In the genomic region with DNA sequence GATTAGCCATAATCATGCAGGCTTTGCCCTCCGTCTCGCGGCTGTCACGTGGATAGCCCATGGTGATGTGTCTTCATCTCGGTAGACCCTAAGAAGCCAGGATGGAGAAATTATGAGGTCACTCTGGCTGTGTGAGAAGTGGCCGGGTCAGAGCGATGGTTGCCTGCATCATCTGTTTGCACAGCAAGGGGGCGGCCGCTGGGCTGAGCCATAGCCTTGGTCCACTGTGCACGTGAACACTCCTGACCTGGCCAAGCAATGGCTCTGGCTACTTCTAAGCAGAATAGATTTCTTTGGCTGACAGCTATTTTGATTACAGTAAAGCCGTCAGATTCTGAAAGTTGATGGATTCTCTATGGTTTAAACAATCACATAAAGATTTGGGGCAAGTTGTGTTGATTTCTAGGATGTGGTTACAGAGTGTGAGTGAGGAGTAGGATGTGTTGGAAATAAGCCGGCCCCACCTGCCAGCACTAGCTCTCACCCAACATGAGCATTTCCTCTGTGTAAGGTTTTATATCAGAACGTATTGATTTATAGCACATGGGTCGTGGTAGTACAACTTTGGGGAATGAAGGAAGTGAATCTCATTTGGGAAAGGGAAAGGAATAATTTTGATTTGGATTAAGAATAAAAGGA, we compare ENCODE assay signal across 25 cellular contexts.
DNase-seq lines count a peak whose midpoint lies in the region; ATAC-seq and TF ChIP-seq lines count a peak whose summit lies in the region.
"Had no signal": no experiment of that assay in that cellular context is flagged by ENCODE, and none has a peak within 500 bp of the region (broad histone marks: within the 10 kb centered on the region; RNA-seq: fewer than 3 reads in every experiment).

No MANE protein-coding gene starts in this region.

- no peaks in the 10 kb centered on the region for H3K4me1 Mint-ChIP-seq in progenitor cell of endocrine pancreas (ENCODE audit: low read depth)
- H3K4me1 Mint-ChIP-seq in stimulated activated effector memory CD8-positive, alpha-beta T cell treated with anti-CD3 and anti-CD28 coated beads, Interleukin-12 subunit alpha, Interleukin-12 subunit beta, amount 100 ng/mL, for 72 hours: no peaks in the 10 kb centered on the region
- H3K4me1 Mint-ChIP-seq: activated CD4-positive, alpha-beta T cell treated with anti-CD3 and anti-CD28 coated beads for 36 hours had no signal

- peaks cover 12% of the 10 kb centered on the region for H3K27me3 Mint-ChIP-seq in progenitor cell of endocrine pancreas

- TF ChIP-seq CTCF in LNCaP clone FGC (IDR thresholded peaks at IDR 0.05; ENCODE audit: control insufficient read depth, extremely low read depth, insufficient read depth): peak; percentile 54; the same call in 1 of the 2 replicates
- TF ChIP-seq CTCF in hepatocyte (IDR thresholded peaks at IDR 0.05; ENCODE audit: poor library complexity): no peak
- peak; percentile 55 for TF ChIP-seq CTCF in progenitor cell of endocrine pancreas (IDR thresholded peaks at IDR 0.05; ENCODE audit: unreplicated experiment)
- TF ChIP-seq CTCF in PC-3 (conservative IDR thresholded peaks at IDR 0.05; ENCODE audit: low read depth, low read length): no peak

- H3K36me3 ChIP-seq in hepatocyte (replicated peaks; ENCODE audit: insufficient read depth, low read depth) (no peaks in the 10 kb centered on the region), PC-3 (ENCODE audit: low read depth, low read length) (no peaks in the 10 kb centered on the region)
- H3K36me3 ChIP-seq: gastroesophageal sphincter, tibial artery had no signal

- no peak overlapping the region for H3K27ac Mint-ChIP-seq in progenitor cell of endocrine pancreas
- H3K27ac Mint-ChIP-seq in stimulated activated effector memory CD8-positive, alpha-beta T cell treated with anti-CD3 and anti-CD28 coated beads, Interleukin-12 subunit alpha, Interleukin-12 subunit beta, amount 100 ng/mL, for 72 hours: no peak overlapping the region
- H3K27ac Mint-ChIP-seq: activated CD4-positive, alpha-beta T cell treated with anti-CD3 and anti-CD28 coated beads for 36 hours; activated T-cell treated with anti-CD3 and anti-CD28 coated beads, Interleukin-2, amount 50 U/mL, for 24 hours; naive thymus-derived CD4-positive, alpha-beta T cell had no signal

- no peak overlapping the region for H3K4me3 Mint-ChIP-seq in progenitor cell of endocrine pancreas (ENCODE audit: low read depth)
- H3K4me3 Mint-ChIP-seq in stimulated activated effector memory CD8-positive, alpha-beta T cell treated with anti-CD3 and anti-CD28 coated beads, Interleukin-12 subunit alpha, Interleukin-12 subunit beta, amount 100 ng/mL, for 72 hours: no peak overlapping the region
- H3K4me3 Mint-ChIP-seq: activated CD4-positive, alpha-beta T cell treated with anti-CD3 and anti-CD28 coated beads for 36 hours; activated T-cell treated with anti-CD3 and anti-CD28 coated beads, Interleukin-2, amount 50 U/mL, for 24 hours; naive thymus-derived CD4-positive, alpha-beta T cell had no signal

- POLR2A ChIA-PET in PC-3 (lab: Charles Lee; ENCODE audit: unreplicated experiment): no interaction called here

- 71% methylated on average over 14 of the region's 14 CpGs for WGBS in hepatocyte (ENCODE audit: low lambda C conversion rate, missing lambda C conversion rate)

- no peak overlapping the region for H3K4me2 ChIP-seq in hepatocyte
- no peak overlapping the region for H3K4me2 ChIP-seq in PC-3 (ENCODE audit: low read length)
- H3K4me2 ChIP-seq: BLaER1 had no signal

- no peaks in the 10 kb centered on the region for H3K9me3 Mint-ChIP-seq in progenitor cell of endocrine pancreas (ENCODE audit: low read depth)
- H3K9me3 Mint-ChIP-seq in stimulated activated effector memory CD8-positive, alpha-beta T cell treated with anti-CD3 and anti-CD28 coated beads, Interleukin-12 subunit alpha, Interleukin-12 subunit beta, amount 100 ng/mL, for 72 hours: no peaks in the 10 kb centered on the region
- H3K9me3 Mint-ChIP-seq: activated T-cell treated with anti-CD3 and anti-CD28 coated beads, Interleukin-2, amount 50 U/mL, for 24 hours; naive thymus-derived CD4-positive, alpha-beta T cell had no signal

- H3K4me3 ChIP-seq in LNCaP clone FGC (ENCODE audit: low read depth, low read length) (no peak overlapping the region), hepatocyte (no peak overlapping the region), PC-3 (ENCODE audit: low read length) (no peak overlapping the region)
- H3K4me3 ChIP-seq: BLaER1, gastroesophageal sphincter, tibial artery had no signal

- no peaks in the 10 kb centered on the region for H3F3A ChIP-seq in PC-3 (ENCODE audit: low read length, unreplicated experiment)

- peaks cover 3% of the 10 kb centered on the region for H3K27me3 ChIP-seq in hepatocyte
- peaks cover 18% of the 10 kb centered on the region; the same call in 1 of the 2 replicates for H3K27me3 ChIP-seq in PC-3 (ENCODE audit: low read length)
- H3K27me3 ChIP-seq: BLaER1, gastroesophageal sphincter had no signal

- no peaks in the 10 kb centered on the region for H3K79me2 ChIP-seq in hepatocyte
- no peaks in the 10 kb centered on the region for H3K79me2 ChIP-seq in PC-3 (ENCODE audit: low read length)

- CTCF ChIA-PET in PC-3 (lab: Charles Lee): no interaction called here

- DNase-seq in ELF-1 (ENCODE audit: low read depth, low spot score): peak; percentile 23
- no peak for DNase-seq in LNCaP clone FGC (ENCODE audit: low read depth)
- DNase-seq in hepatocyte (ENCODE audit: low spot score): peak; percentile 43
- no peak for DNase-seq in progenitor cell of endocrine pancreas (ENCODE audit: low spot score, unreplicated experiment)
- DNase-seq in SHP77 treated with DMSO at 0.1 percent for 48 hours (lab: John Stamatoyannopoulos, UW): no peak
- DNase-seq in PC-3: no peak
- no peak for DNase-seq in stimulated activated effector memory CD8-positive, alpha-beta T cell treated with anti-CD3 and anti-CD28 coated beads, Interleukin-12 subunit alpha, Interleukin-12 subunit beta, amount 100 ng/mL, for 72 hours (ENCODE audit: low spot score in 2 of 2)
- DNase-seq: activated CD4-positive, alpha-beta T cell treated with anti-CD3 and anti-CD28 coated beads for 36 hours; activated T-cell treated with anti-CD3 and anti-CD28 coated beads, Interleukin-2, amount 50 U/mL, for 24 hours; cerebellar nuclear complex; COR-L47; DND-41; left ventricle myocardium superior; midbrain; naive thymus-derived CD4-positive, alpha-beta T cell; NCI-H1092 treated with DMSO at 0.1 percent for 48 hours; NCI-H2081 treated with DMSO at 0.1 percent for 48 hours; NCI-H774; small intestine; stimulated activated CD8-positive, alpha-beta memory T cell treated with anti-CD3 and anti-CD28 coated beads, Interleukin-4, amount 100 ng/mL, for 48 hours had no signal

- H4K20me1 ChIP-seq in hepatocyte (ENCODE audit: insufficient read depth, poor library complexity, severe bottlenecking): no peaks in the 10 kb centered on the region
- no peaks in the 10 kb centered on the region for H4K20me1 ChIP-seq in PC-3 (ENCODE audit: low read length)
- H4K20me1 ChIP-seq: BLaER1 had no signal

- H3K27ac ChIP-seq in hepatocyte (no peak overlapping the region), PC-3 (ENCODE audit: low read length) (no peak overlapping the region)
- H3K27ac ChIP-seq: BLaER1, gastroesophageal sphincter, RWPE1, tibial artery had no signal

- intact Hi-C loops in PC-3 (cut with micrococcal nuclease): no loop called here

- H3K9me3 ChIP-seq in hepatocyte (ENCODE audit: low read depth) (no peaks in the 10 kb centered on the region), PC-3 (ENCODE audit: low read length) (no peaks in the 10 kb centered on the region)
- H3K9me3 ChIP-seq: gastroesophageal sphincter, tibial artery had no signal

- H3K9me2 ChIP-seq in hepatocyte (replicated peaks; ENCODE audit: insufficient read depth) (no peaks in the 10 kb centered on the region), PC-3 (replicated peaks; ENCODE audit: low read length) (no peaks in the 10 kb centered on the region)

- no peak overlapping the region for H3K9ac ChIP-seq in PC-3 (ENCODE audit: low read length)
- H3K9ac ChIP-seq: BLaER1 had no signal

- BruUV-seq in PC-3 (replicated peaks; lab: Mats Ljungman, UMichigan): no TSS peak

- H3K36me3 Mint-ChIP-seq in progenitor cell of endocrine pancreas (ENCODE audit: insufficient read depth): no peaks in the 10 kb centered on the region
- no peaks in the 10 kb centered on the region for H3K36me3 Mint-ChIP-seq in stimulated activated effector memory CD8-positive, alpha-beta T cell treated with anti-CD3 and anti-CD28 coated beads, Interleukin-12 subunit alpha, Interleukin-12 subunit beta, amount 100 ng/mL, for 72 hours
- H3K36me3 Mint-ChIP-seq: naive thymus-derived CD4-positive, alpha-beta T cell had no signal

- H2AFZ ChIP-seq in hepatocyte: no peak overlapping the region
- H2AFZ ChIP-seq in PC-3 (ENCODE audit: low read length): no peak overlapping the region

- ATAC-seq in PC-3: no peak
- no peak for ATAC-seq in stimulated activated effector memory CD8-positive, alpha-beta T cell treated with anti-CD3 and anti-CD28 coated beads, Interleukin-12 subunit alpha, Interleukin-12 subunit beta, amount 100 ng/mL, for 72 hours
- ATAC-seq: activated CD4-positive, alpha-beta T cell treated with anti-CD3 and anti-CD28 coated beads for 36 hours; gastroesophageal sphincter; left ventricle myocardium superior; naive thymus-derived CD4-positive, alpha-beta T cell; SK-N-SH treated with all-trans-retinoic acid at 6 μM for 48 hours had no signal

- H3K4me1 ChIP-seq in hepatocyte (ENCODE audit: insufficient read depth) (no peaks in the 10 kb centered on the region), PC-3 (ENCODE audit: insufficient read depth, low read length) (no peaks in the 10 kb centered on the region)
- H3K4me1 ChIP-seq: gastroesophageal sphincter, tibial artery had no signal

Comparison
In these comparisons a context has a peak if more than half of its experiments do, and no peak if none do; other contexts are left out.
1. DNase-seq: peak in ELF-1 (single experiment) and hepatocyte (single experiment); none in LNCaP clone FGC (single experiment), progenitor cell of endocrine pancreas (single experiment), SHP77 treated with DMSO at 0.1 percent for 48 hours (single experiment), PC-3 (single experiment) and stimulated activated effector memory CD8-positive, alpha-beta T cell treated with anti-CD3 and anti-CD28 coated beads, Interleukin-12 subunit alpha, Interleukin-12 subunit beta, amount 100 ng/mL, for 72 hours (0 of 2).
2. CTCF ChIP-seq: peak in LNCaP clone FGC (single experiment) and progenitor cell of endocrine pancreas (single experiment); none in hepatocyte (single experiment) and PC-3 (single experiment).